In the genomic region with DNA sequence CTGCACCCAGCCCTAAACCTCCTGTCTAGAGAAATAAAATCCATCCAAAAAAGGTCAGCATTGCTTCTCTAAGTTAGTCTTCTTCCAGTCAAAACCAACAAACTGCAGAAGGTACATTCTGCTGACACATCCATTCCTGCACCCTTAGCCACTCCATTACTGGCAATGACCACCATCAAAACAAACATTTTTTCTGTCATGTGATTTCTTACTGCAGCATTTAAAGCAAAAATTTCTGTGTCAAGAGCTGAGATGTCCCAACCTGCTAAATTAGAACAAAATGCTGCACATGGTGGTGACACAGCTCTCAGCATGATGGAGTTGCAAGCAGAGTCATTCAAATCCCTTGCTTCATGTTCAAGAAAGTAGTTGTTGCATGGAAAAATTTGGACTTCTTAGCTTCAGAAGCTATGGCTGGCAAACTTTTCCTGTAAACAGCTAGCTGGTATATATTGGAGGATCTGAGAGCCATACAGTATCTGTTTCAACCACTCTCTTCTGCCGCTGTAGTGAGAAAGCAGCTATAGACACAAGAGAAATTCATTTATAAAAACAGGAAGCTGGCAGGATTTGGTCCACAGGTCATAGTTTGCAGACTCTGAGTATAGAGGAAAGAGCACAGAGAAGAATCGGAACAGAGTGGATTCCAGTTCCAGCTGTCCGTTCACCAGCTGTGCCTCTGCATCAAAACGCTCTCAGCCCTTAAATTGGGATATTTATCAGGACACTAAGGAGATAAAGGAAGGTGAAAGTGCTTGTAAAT, we compare ENCODE assay signal across 8 cellular contexts. TPM values are rescaled to one million over a fixed set of nuclear protein-coding genes. Genes with fewer than 3 reads are reported as not detected.
DNase-seq lines count a peak whose midpoint lies in the region; ATAC-seq, FAIRE-seq and TF ChIP-seq lines count a peak whose summit lies in the region.

No MANE protein-coding gene starts in this region.

- peak overlapping the region; percentile 70 for H3K27ac ChIP-seq in smooth muscle cell (ENCODE audit: low read depth)

- peak overlapping the region; percentile 82 for H2AFZ ChIP-seq in smooth muscle cell (ENCODE audit: low read depth)

- peak; percentile 59 for ATAC-seq in GM18873 (IDR thresholded peaks at IDR 0.05; ENCODE audit: low FRiP score, unreplicated experiment)
- peak; percentile 63 for ATAC-seq in HG02981 (IDR thresholded peaks at IDR 0.05; ENCODE audit: unreplicated experiment)

- no peak overlapping the region for H3K4me3 ChIP-seq in bronchial epithelial cell (ENCODE audit: low read depth, low read length)
- H3K4me3 ChIP-seq in smooth muscle cell = no peak overlapping the region

- 60% methylated on average over 4 of the region's 4 CpGs for WGBS in smooth muscle cell (ENCODE audit: low lambda C conversion rate)

- no peaks in the 10 kb centered on the region for H3K9me3 ChIP-seq in smooth muscle cell (replicated peaks; ENCODE audit: low read depth)

- no peaks in the 10 kb centered on the region for H4K20me1 ChIP-seq in smooth muscle cell (ENCODE audit: low read depth)

- peaks cover 8% of the 10 kb centered on the region for H3K4me1 ChIP-seq in smooth muscle cell (ENCODE audit: low read depth)

- H3K4me2 ChIP-seq in smooth muscle cell = peak overlapping the region; percentile 37

- DNase-seq in bronchial epithelial cell (ENCODE audit: low read depth) = peak; percentile 39
- DNase-seq in smooth muscle cell (lab: John Stamatoyannopoulos, UW; ENCODE audit: unreplicated experiment) = no peak
- no peak for DNase-seq in middle frontal gyrus (ENCODE audit: extremely low spot score, low spot score)
- no peak for DNase-seq in mesenteric fat pad (ENCODE audit: low spot score)
- DNase-seq in DMS 273 treated with DMSO at 0.1 percent for 48 hours (lab: John Stamatoyannopoulos, UW) = no peak
- DNase-seq in GF-D8 (lab: John Stamatoyannopoulos, UW) = no peak

- FAIRE-seq in bronchial epithelial cell (lab: Jason Lieb, UNC) = peak; percentile 88

- H3F3A ChIP-seq in smooth muscle cell (ENCODE audit: low read depth) = peaks cover 4% of the 10 kb centered on the region

- TF ChIP-seq CTCF in bronchial epithelial cell (IDR thresholded peaks at IDR 0.05; ENCODE audit: insufficient read depth, low read length, severe bottlenecking) = no peak
- no peak for TF ChIP-seq CTCF in smooth muscle cell (IDR thresholded peaks at IDR 0.05; ENCODE audit: borderline replicate concordance, insufficient read depth, poor library complexity, severe bottlenecking)

- H3K36me3 ChIP-seq in bronchial epithelial cell (ENCODE audit: control insufficient read depth, insufficient read depth, low read length) (no peaks in the 10 kb centered on the region), smooth muscle cell (ENCODE audit: low read depth) (no peaks in the 10 kb centered on the region)

- H3K27me3 ChIP-seq in bronchial epithelial cell (ENCODE audit: control insufficient read depth, insufficient read depth, low read length) (no peaks in the 10 kb centered on the region), smooth muscle cell (ENCODE audit: low read depth) (no peaks in the 10 kb centered on the region)

- no peaks in the 10 kb centered on the region for H3K79me2 ChIP-seq in smooth muscle cell (ENCODE audit: low read depth)

- peak overlapping the region; percentile 17 for H3K9ac ChIP-seq in smooth muscle cell (ENCODE audit: low read depth)

RNA-seq across cellular contexts. Expression of a gene that starts 17.4 kb away (rescaled TPM):
- total RNA-seq in bronchial epithelial cell (under 0.01 TPM in 1 of 2 replicates, not detected in the other), smooth muscle cell (0.18 and 0.49 TPM in 2 replicates), mesenteric fat pad (6.7 TPM)
- 0.40 TPM in 1 of 2 replicates, not detected in the other for polyA plus RNA-seq in smooth muscle cell
